Comparison of ENCODE assay signal across 1 cellular context in genomic region chr1:51666463-51666862, GRCh38.
TF ChIP-seq lines count a peak whose summit lies in the region.

No MANE protein-coding gene starts in this region.

TF ChIP-seq in K562, 482 proteins besides CTCF, POLR2A, EP300 and RAD21 (continued from another document):
- no peak for TF ChIP-seq ZNF318 (IDR thresholded peaks at IDR 0.05; ENCODE audit: borderline replicate concordance in 1 of 2, low read depth in 1 of 2)
- peak; percentile 90 for TF ChIP-seq HMBOX1 (IDR thresholded peaks at IDR 0.05)
- TF ChIP-seq, protein P1, sequence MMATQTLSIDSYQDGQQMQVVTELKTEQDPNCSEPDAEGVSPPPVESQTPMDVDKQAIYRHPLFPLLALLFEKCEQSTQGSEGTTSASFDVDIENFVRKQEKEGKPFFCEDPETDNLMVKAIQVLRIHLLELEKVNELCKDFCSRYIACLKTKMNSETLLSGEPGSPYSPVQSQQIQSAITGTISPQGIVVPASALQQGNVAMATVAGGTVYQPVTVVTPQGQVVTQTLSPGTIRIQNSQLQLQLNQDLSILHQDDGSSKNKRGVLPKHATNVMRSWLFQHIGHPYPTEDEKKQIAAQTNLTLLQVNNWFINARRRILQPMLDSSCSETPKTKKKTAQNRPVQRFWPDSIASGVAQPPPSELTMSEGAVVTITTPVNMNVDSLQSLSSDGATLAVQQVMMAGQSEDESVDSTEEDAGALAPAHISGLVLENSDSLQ (IDR thresholded peaks at IDR 0.05) = peak; percentile 44
- TF ChIP-seq GATAD2A (IDR thresholded peaks at IDR 0.05) = no peak
- TF ChIP-seq, protein P2, sequence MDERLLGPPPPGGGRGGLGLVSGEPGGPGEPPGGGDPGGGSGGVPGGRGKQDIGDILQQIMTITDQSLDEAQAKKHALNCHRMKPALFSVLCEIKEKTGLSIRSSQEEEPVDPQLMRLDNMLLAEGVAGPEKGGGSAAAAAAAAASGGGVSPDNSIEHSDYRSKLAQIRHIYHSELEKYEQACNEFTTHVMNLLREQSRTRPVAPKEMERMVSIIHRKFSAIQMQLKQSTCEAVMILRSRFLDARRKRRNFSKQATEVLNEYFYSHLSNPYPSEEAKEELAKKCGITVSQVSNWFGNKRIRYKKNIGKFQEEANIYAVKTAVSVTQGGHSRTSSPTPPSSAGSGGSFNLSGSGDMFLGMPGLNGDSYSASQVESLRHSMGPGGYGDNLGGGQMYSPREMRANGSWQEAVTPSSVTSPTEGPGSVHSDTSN (CRISPR knock-in tag; IDR thresholded peaks at IDR 0.05; ENCODE audit: low read depth) = no peak
- TF ChIP-seq, protein P2 (tag; conservative IDR thresholded peaks at IDR 0.05; ENCODE audit: low read depth) = peak; percentile 85
- no peak for TF ChIP-seq ZFPM2 (CRISPR knock-in tag; IDR thresholded peaks at IDR 0.05)
- no peak for TF ChIP-seq ZNF217 (CRISPR knock-in tag; IDR thresholded peaks at IDR 0.05)
- TF ChIP-seq SMAD2 (IDR thresholded peaks at IDR 0.05; ENCODE audit: low read depth, low read length) = no peak
- no peak for TF ChIP-seq TARDBP (IDR thresholded peaks at IDR 0.05)
